12 cellular contexts compared by ENCODE assay signal in genomic region chr18:25650201-25650941, GRCh38.
DNase-seq lines count a peak whose midpoint lies in the region; ATAC-seq, FAIRE-seq and TF ChIP-seq lines count a peak whose summit lies in the region.
"Had no signal": no experiment of that assay in that cellular context is flagged by ENCODE, and none has a peak within 500 bp of the region (broad histone marks: within the 10 kb centered on the region; RNA-seq: fewer than 3 reads in every experiment).

No MANE protein-coding gene starts in this region.

- WGBS in adrenal gland, 4 donors: 55 to 70% (median 66%) methylated on average over 4 of the region's 4 CpGs

- no peaks in the 10 kb centered on the region for H3K36me3 ChIP-seq in SJSA1
- H3K36me3 ChIP-seq in adrenal gland (replicated peaks in 1 of 2): no peaks in the 10 kb centered on the region

- TF ChIP-seq CTCF in adrenal gland (IDR thresholded peaks at IDR 0.05): no peak

- H3K4me3 ChIP-seq in SJSA1 (no peak overlapping the region), skeletal muscle cell (ENCODE audit: low read depth, low read length) (no peak overlapping the region), adrenal gland (no peak overlapping the region)

- no peak for FAIRE-seq in frontal cortex (lab: Jason Lieb, UNC)

- TF ChIP-seq POLR2A in adrenal gland (IDR thresholded peaks at IDR 0.05) (no peak), GM18505 (IDR thresholded peaks at IDR 0.05; ENCODE audit: borderline replicate concordance, extremely low read depth, insufficient read depth, insufficient read length) (no peak)

- no peak for ATAC-seq in GM18505 (IDR thresholded peaks at IDR 0.05; ENCODE audit: unreplicated experiment)
- ATAC-seq: activated CD8-positive, alpha-beta T cell treated with anti-CD3 and anti-CD28 coated beads for 36 hours had no signal

- intact Hi-C loops in adrenal gland (cut with DNase I): no loop called here

- DNase-seq in GM04503 (ENCODE audit: low read depth) (peak; percentile 95), SJSA1 (ENCODE audit: low read depth in 1 of 2, low spot score in 2 of 2) (peak; percentile 85 to 95), fibroblast of peridontal ligament (ENCODE audit: extremely low read depth) (peak; percentile 98), skeletal muscle cell (ENCODE audit: low read depth) (peak; percentile 90), adrenal gland (no peak), frontal cortex (ENCODE audit: low spot score in 2 of 2) (no peak)
- DNase-seq: activated CD8-positive, alpha-beta T cell treated with anti-CD3 and anti-CD28 coated beads for 36 hours; activated naive CD4-positive, alpha-beta T cell treated with anti-CD3 and anti-CD28 coated beads, Interleukin-2, amount 10 ng/mL, durations not matched to agents 7 days and 5 days; effector memory CD4-positive, alpha-beta T cell; NCI-H446 treated with DMSO at 0.1 percent for 48 hours; stimulated activated CD4-positive, alpha-beta T cell treated with anti-CD3 and anti-CD28 coated beads, Interleukin-4, amount 100 ng/mL, for 4 hours had no signal

- H3K9me3 ChIP-seq in SJSA1 (replicated peaks) (no peaks in the 10 kb centered on the region), adrenal gland (replicated peaks in 1 of 3) (no peaks in the 10 kb centered on the region)

- H3K27me3 ChIP-seq in SJSA1 (replicated peaks) (no peaks in the 10 kb centered on the region), adrenal gland (no peaks in the 10 kb centered on the region)

- H3K4me1 ChIP-seq in SJSA1 (replicated peaks): peaks cover 38% of the 10 kb centered on the region
- H3K4me1 ChIP-seq in adrenal gland (replicated peaks in 1 of 2): no peaks in the 10 kb centered on the region

- H3K27ac ChIP-seq in SJSA1 (peak overlapping the region; percentile 98), adrenal gland (no peak overlapping the region)

Comparison
In these comparisons a context has a peak if more than half of its experiments do, and no peak if none do; other contexts are left out.
1. DNase-seq: peak in GM04503 (single experiment), SJSA1 (2 of 2), fibroblast of peridontal ligament (single experiment) and skeletal muscle cell (single experiment); none in adrenal gland (0 of 7) and frontal cortex (0 of 2).